1 cellular context compared by ENCODE assay signal in the genomic region with DNA sequence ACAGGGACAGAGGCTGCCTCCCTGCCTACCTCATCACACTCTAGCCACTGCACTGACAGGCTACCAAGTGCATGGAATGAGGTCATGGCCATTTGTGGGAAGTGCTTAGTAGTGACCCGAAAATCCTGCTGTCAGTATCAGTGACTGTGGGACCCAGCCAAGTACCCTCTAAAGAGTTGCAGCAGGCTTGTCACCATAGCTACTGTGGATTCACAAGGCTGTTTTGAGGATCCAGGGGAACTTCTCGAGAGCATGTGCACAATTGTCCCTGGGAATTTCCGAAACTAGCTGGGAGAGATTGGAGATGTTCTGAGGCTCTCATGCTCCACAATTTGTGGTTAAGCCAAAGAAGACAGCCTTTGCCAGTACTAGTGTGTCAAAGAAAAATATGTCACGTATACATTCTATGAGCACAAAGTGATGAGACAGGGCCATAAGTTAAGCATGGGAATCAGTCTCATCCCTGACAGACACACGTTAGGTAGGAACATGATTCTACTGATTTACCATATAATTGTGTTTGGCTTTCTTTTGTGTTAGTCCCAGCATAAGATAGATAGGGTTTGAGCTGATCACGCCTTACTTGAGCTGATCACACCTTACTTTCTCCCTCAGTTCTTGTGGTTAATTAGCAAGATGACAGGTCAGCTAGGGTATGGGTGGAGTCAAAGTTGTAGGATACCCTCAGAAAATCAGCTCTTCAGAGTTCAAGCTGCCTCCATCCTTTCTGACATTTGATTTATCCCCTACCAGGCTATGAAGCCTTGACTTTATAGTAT.
A peak's percentile ranks its signal among the peaks of the same experiment; 100 is the strongest.
TF ChIP-seq lines count a peak whose summit lies in the region.

No MANE protein-coding gene starts in this region.

TF ChIP-seq in HepG2, 621 proteins besides CTCF, POLR2A, EP300 and RAD21 (continues in another document):
- TF ChIP-seq NFIC (IDR thresholded peaks at IDR 0.05; ENCODE audit: low read length) (no peak), ZNF878 (CRISPR knock-in tag; IDR thresholded peaks at IDR 0.05) (no peak), RARA (CRISPR knock-in tag; IDR thresholded peaks at IDR 0.05) (0 out of 2 replicates have a peak, but pooled peaks have one; percentile 25), MBD4 (IDR thresholded peaks at IDR 0.05; ENCODE audit: borderline replicate concordance, low read length) (no peak), ZNF737 (CRISPR knock-in tag; IDR thresholded peaks at IDR 0.05; ENCODE audit: borderline replicate concordance) (0 out of 2 replicates have a peak, but pooled peaks have one; percentile 45), RFX3 (CRISPR knock-in tag; IDR thresholded peaks at IDR 0.05) (no peak), ZIK1 (CRISPR knock-in tag; IDR thresholded peaks at IDR 0.05; ENCODE audit: borderline replicate concordance, low read depth) (no peak), ZNF614 (CRISPR knock-in tag; IDR thresholded peaks at IDR 0.05; ENCODE audit: borderline replicate concordance) (0 out of 2 replicates have a peak, but pooled peaks have one; percentile 13), FOXC1 (CRISPR knock-in tag; IDR thresholded peaks at IDR 0.05; ENCODE audit: borderline replicate concordance) (no peak), ZNF337 (CRISPR knock-in tag; IDR thresholded peaks at IDR 0.05; ENCODE audit: borderline replicate concordance, low read depth) (no peak), ZNF644 (CRISPR knock-in tag; IDR thresholded peaks at IDR 0.05; ENCODE audit: low read depth) (no peak), ZNF224 (CRISPR knock-in tag; IDR thresholded peaks at IDR 0.05) (0 out of 2 replicates have a peak, but pooled peaks have one; percentile 41), ZNF780A (CRISPR knock-in tag; IDR thresholded peaks at IDR 0.05) (no peak), ZNF605 (CRISPR knock-in tag; IDR thresholded peaks at IDR 0.05) (peak; percentile 58), ZBTB7B (CRISPR knock-in tag; IDR thresholded peaks at IDR 0.05) (no peak), ZNF33A (CRISPR knock-in tag; IDR thresholded peaks at IDR 0.05; ENCODE audit: borderline replicate concordance) (no peak), KMT2A (CRISPR knock-in tag; IDR thresholded peaks at IDR 0.05) (no peak), ZNF775 (CRISPR knock-in tag; IDR thresholded peaks at IDR 0.05; ENCODE audit: borderline replicate concordance) (no peak), ATF7 (IDR thresholded peaks at IDR 0.05) (peak; percentile 22; the same call in 1 of the 2 replicates), ATF7 (CRISPR knock-in tag; IDR thresholded peaks at IDR 0.05) (no peak), SALL1 (CRISPR knock-in tag; IDR thresholded peaks at IDR 0.05) (peak; percentile 21; the same call in 1 of the 2 replicates), ZNF331 (CRISPR knock-in tag; IDR thresholded peaks at IDR 0.05) (no peak), XBP1 (CRISPR knock-in tag; IDR thresholded peaks at IDR 0.05) (no peak), SYNCRIP (IDR thresholded peaks at IDR 0.05; ENCODE audit: insufficient read depth, low read depth, low read length) (no peak)
- TF ChIP-seq, protein P1, sequence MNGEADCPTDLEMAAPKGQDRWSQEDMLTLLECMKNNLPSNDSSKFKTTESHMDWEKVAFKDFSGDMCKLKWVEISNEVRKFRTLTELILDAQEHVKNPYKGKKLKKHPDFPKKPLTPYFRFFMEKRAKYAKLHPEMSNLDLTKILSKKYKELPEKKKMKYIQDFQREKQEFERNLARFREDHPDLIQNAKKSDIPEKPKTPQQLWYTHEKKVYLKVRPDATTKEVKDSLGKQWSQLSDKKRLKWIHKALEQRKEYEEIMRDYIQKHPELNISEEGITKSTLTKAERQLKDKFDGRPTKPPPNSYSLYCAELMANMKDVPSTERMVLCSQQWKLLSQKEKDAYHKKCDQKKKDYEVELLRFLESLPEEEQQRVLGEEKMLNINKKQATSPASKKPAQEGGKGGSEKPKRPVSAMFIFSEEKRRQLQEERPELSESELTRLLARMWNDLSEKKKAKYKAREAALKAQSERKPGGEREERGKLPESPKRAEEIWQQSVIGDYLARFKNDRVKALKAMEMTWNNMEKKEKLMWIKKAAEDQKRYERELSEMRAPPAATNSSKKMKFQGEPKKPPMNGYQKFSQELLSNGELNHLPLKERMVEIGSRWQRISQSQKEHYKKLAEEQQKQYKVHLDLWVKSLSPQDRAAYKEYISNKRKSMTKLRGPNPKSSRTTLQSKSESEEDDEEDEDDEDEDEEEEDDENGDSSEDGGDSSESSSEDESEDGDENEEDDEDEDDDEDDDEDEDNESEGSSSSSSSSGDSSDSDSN (CRISPR knock-in tag; IDR thresholded peaks at IDR 0.05), result no peak
- TF ChIP-seq, protein P2, sequence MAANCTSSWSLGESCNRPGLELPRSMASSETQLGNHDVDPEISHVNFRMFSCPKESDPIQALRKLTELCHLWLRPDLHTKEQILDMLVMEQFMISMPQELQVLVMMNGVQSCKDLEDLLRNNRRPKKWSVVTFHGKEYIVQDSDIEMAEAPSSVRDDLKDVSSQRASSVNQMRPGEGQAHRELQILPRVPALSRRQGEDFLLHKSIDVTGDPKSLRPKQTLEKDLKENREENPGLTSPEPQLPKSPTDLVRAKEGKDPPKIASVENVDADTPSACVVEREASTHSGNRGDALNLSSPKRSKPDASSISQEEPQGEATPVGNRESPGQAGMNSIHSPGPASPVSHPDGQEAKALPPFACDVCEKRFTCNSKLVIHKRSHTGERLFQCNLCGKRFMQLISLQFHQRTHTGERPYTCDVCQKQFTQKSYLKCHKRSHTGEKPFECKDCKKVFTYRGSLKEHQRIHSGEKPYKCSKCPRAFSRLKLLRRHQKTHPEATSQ (CRISPR knock-in tag; IDR thresholded peaks at IDR 0.05; ENCODE audit: borderline replicate concordance), result no peak
- TF ChIP-seq, protein P3, sequence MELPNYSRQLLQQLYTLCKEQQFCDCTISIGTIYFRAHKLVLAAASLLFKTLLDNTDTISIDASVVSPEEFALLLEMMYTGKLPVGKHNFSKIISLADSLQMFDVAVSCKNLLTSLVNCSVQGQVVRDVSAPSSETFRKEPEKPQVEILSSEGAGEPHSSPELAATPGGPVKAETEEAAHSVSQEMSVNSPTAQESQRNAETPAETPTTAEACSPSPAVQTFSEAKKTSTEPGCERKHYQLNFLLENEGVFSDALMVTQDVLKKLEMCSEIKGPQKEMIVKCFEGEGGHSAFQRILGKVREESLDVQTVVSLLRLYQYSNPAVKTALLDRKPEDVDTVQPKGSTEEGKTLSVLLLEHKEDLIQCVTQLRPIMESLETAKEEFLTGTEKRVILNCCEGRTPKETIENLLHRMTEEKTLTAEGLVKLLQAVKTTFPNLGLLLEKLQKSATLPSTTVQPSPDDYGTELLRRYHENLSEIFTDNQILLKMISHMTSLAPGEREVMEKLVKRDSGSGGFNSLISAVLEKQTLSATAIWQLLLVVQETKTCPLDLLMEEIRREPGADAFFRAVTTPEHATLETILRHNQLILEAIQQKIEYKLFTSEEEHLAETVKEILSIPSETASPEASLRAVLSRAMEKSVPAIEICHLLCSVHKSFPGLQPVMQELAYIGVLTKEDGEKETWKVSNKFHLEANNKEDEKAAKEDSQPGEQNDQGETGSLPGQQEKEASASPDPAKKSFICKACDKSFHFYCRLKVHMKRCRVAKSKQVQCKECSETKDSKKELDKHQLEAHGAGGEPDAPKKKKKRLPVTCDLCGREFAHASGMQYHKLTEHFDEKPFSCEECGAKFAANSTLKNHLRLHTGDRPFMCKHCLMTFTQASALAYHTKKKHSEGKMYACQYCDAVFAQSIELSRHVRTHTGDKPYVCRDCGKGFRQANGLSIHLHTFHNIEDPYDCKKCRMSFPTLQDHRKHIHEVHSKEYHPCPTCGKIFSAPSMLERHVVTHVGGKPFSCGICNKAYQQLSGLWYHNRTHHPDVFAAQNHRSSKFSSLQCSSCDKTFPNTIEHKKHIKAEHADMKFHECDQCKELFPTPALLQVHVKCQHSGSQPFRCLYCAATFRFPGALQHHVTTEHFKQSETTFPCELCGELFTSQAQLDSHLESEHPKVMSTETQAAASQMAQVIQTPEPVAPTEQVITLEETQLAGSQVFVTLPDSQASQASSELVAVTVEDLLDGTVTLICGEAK (IDR thresholded peaks at IDR 0.05), result no peak
- TF ChIP-seq, protein P3 (CRISPR knock-in tag; IDR thresholded peaks at IDR 0.05), result 0 out of 2 replicates have a peak, but pooled peaks have one; percentile 38
- TF ChIP-seq, protein P4, sequence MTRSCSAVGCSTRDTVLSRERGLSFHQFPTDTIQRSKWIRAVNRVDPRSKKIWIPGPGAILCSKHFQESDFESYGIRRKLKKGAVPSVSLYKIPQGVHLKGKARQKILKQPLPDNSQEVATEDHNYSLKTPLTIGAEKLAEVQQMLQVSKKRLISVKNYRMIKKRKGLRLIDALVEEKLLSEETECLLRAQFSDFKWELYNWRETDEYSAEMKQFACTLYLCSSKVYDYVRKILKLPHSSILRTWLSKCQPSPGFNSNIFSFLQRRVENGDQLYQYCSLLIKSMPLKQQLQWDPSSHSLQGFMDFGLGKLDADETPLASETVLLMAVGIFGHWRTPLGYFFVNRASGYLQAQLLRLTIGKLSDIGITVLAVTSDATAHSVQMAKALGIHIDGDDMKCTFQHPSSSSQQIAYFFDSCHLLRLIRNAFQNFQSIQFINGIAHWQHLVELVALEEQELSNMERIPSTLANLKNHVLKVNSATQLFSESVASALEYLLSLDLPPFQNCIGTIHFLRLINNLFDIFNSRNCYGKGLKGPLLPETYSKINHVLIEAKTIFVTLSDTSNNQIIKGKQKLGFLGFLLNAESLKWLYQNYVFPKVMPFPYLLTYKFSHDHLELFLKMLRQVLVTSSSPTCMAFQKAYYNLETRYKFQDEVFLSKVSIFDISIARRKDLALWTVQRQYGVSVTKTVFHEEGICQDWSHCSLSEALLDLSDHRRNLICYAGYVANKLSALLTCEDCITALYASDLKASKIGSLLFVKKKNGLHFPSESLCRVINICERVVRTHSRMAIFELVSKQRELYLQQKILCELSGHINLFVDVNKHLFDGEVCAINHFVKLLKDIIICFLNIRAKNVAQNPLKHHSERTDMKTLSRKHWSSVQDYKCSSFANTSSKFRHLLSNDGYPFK (CRISPR knock-in tag; IDR thresholded peaks at IDR 0.05; ENCODE audit: borderline replicate concordance), result no peak
- TF ChIP-seq, protein P5, sequence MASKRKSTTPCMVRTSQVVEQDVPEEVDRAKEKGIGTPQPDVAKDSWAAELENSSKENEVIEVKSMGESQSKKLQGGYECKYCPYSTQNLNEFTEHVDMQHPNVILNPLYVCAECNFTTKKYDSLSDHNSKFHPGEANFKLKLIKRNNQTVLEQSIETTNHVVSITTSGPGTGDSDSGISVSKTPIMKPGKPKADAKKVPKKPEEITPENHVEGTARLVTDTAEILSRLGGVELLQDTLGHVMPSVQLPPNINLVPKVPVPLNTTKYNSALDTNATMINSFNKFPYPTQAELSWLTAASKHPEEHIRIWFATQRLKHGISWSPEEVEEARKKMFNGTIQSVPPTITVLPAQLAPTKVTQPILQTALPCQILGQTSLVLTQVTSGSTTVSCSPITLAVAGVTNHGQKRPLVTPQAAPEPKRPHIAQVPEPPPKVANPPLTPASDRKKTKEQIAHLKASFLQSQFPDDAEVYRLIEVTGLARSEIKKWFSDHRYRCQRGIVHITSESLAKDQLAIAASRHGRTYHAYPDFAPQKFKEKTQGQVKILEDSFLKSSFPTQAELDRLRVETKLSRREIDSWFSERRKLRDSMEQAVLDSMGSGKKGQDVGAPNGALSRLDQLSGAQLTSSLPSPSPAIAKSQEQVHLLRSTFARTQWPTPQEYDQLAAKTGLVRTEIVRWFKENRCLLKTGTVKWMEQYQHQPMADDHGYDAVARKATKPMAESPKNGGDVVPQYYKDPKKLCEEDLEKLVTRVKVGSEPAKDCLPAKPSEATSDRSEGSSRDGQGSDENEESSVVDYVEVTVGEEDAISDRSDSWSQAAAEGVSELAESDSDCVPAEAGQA (IDR thresholded peaks at IDR 0.05; ENCODE audit: low read depth), result no peak
- TF ChIP-seq, protein P5 (CRISPR knock-in tag; IDR thresholded peaks at IDR 0.05; ENCODE audit: borderline replicate concordance), result no peak
- TF ChIP-seq, protein P6, sequence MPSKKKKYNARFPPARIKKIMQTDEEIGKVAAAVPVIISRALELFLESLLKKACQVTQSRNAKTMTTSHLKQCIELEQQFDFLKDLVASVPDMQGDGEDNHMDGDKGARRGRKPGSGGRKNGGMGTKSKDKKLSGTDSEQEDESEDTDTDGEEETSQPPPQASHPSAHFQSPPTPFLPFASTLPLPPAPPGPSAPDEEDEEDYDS (CRISPR knock-in tag; IDR thresholded peaks at IDR 0.05), result no peak
